10 cellular contexts compared by ENCODE assay signal in genomic region chrX:2710496-2710895, GRCh38. TPM values are rescaled to one million over a fixed set of nuclear protein-coding genes. Genes with fewer than 3 reads are reported as not detected.
DNase-seq lines count a peak whose midpoint lies in the region; ATAC-seq and TF ChIP-seq lines count a peak whose summit lies in the region.
"Had no signal": no experiment of that assay in that cellular context is flagged by ENCODE, and none has a peak within 500 bp of the region (broad histone marks: within the 10 kb centered on the region; RNA-seq: fewer than 3 reads in every experiment).

No MANE protein-coding gene starts in this region.

- H3T11ph ChIP-seq in H9 (ENCODE audit: low read length): no peak overlapping the region

- H3K14ac ChIP-seq in H9 (ENCODE audit: insufficient read depth, low read length): no peak overlapping the region

- H3K4me1 ChIP-seq in H9 (ENCODE audit: insufficient read depth, low read length): peaks cover 15% of the 10 kb centered on the region; the same call in 1 of the 2 replicates

- no peak overlapping the region for H2BK20ac ChIP-seq in H9 (ENCODE audit: low read depth, low read length, poor library complexity, severe bottlenecking)

- DNase-seq in H9 (no peak), fibroblast of villous mesenchyme (ENCODE audit: low read depth) (no peak), EL (no peak)
- peak; percentile 54 for DNase-seq in activated CD4-positive, alpha-beta T cell treated with anti-CD3 and anti-CD28 coated beads for 48 hours
- DNase-seq in stimulated activated CD4-positive, alpha-beta T cell treated with anti-CD3 and anti-CD28 coated beads, Interleukin-1b, Interleukin-23, amount 100 ng/mL, for 48 hours: peak; percentile 64
- DNase-seq: NCI-H524 had no signal

- H2BK120ac ChIP-seq in H9 (ENCODE audit: low read depth, low read length, poor library complexity, severe bottlenecking): no peak overlapping the region

- no peak overlapping the region for H2AFZ ChIP-seq in H9 (ENCODE audit: low read length)

- H3K4me3 Mint-ChIP-seq in H9: no peak overlapping the region

- H3K56ac ChIP-seq in H9 (ENCODE audit: insufficient read length, low read depth, low read length): no peak overlapping the region

- H2AK5ac ChIP-seq in H9 (ENCODE audit: insufficient read length, low read length): no peak overlapping the region

- H4K91ac ChIP-seq in H9 (ENCODE audit: insufficient read length, low read depth, low read length): no peak overlapping the region

- H3K4me2 ChIP-seq in H9 (ENCODE audit: insufficient read depth, insufficient read length, low read length): no peak overlapping the region

- TF ChIP-seq CTCF in H9 (conservative IDR thresholded peaks at IDR 0.05) (no peak), fibroblast of villous mesenchyme (IDR thresholded peaks at IDR 0.05; ENCODE audit: insufficient read depth, low read depth, low read length) (no peak)

- WGBS in H9 (ENCODE audit: extremely low coverage, insufficient read length, low lambda C conversion rate): no CpG with 5 or more reads among the region's 5 CpGs

- no peak overlapping the region for H3K23ac ChIP-seq in H9 (ENCODE audit: insufficient read length, low read depth, low read length)

- no peaks in the 10 kb centered on the region for H3K9me3 ChIP-seq in H9 (ENCODE audit: control insufficient read depth, low read depth, low read length)

- H3K27me3 ChIP-seq in H9 (ENCODE audit: insufficient read depth, low read length): no peaks in the 10 kb centered on the region

- H3K9me3 Mint-ChIP-seq in H9: no peaks in the 10 kb centered on the region; a peak in 2 of 5 replicates

- H3K79me1 ChIP-seq in H9 (ENCODE audit: insufficient read depth, low read depth, low read length, poor library complexity, severe bottlenecking): no peaks in the 10 kb centered on the region

- no peak overlapping the region for H2BK15ac ChIP-seq in H9 (ENCODE audit: low read depth, low read length)

- H2BK5ac ChIP-seq in H9 (ENCODE audit: insufficient read length, low read length): no peak overlapping the region

- no peaks in the 10 kb centered on the region; the same call in 1 of the 2 replicates for H3K27me3 Mint-ChIP-seq in H9 (ENCODE audit: low read depth)

- no peaks in the 10 kb centered on the region for H4K20me1 ChIP-seq in H9 (ENCODE audit: control insufficient read depth, insufficient read depth, insufficient read length)

- no peak overlapping the region for H4K8ac ChIP-seq in H9 (replicated peaks; ENCODE audit: insufficient read length, low read depth, low read length)

- peak overlapping the region; percentile 49 to 93 (median 87); a peak in 6 of 7 replicates for H3K27ac Mint-ChIP-seq in H9

- H3K4me3 ChIP-seq in fibroblast of villous mesenchyme (ENCODE audit: low read depth, low read length): peak overlapping the region; percentile 46

- no peaks in the 10 kb centered on the region for H3K23me2 ChIP-seq in H9 (ENCODE audit: insufficient read length, low read depth, low read length, poor library complexity, severe bottlenecking)

- H3K27ac ChIP-seq in H9 (ENCODE audit: insufficient read length, low read depth, low read length): no peak overlapping the region

- H3K4ac ChIP-seq in H9 (ENCODE audit: low read depth, low read length): no peak overlapping the region

- H3K4me1 Mint-ChIP-seq in H9: peaks cover 39 to 44% of the 10 kb centered on the region in 2 experiments

- peaks cover 7 to 13% (median 8%) of the 10 kb centered on the region in 3 experiments; a peak in 5 of 7 replicates for H3K36me3 Mint-ChIP-seq in H9 (ENCODE audit: insufficient read depth in 1 of 3, low read depth in 3 of 3)

- H3K79me2 ChIP-seq in H9 (ENCODE audit: insufficient read depth, low read length): no peaks in the 10 kb centered on the region

- no peak overlapping the region for H4K5ac ChIP-seq in H9 (ENCODE audit: insufficient read length, low read depth, low read length)

- no peak overlapping the region for H3K18ac ChIP-seq in H9 (ENCODE audit: insufficient read length, low read depth, low read length)

- ATAC-seq in GM21360 (IDR thresholded peaks at IDR 0.05; ENCODE audit: unreplicated experiment) (no peak), HG03159 (IDR thresholded peaks at IDR 0.05; ENCODE audit: unreplicated experiment) (no peak), GM19035 (IDR thresholded peaks at IDR 0.05; ENCODE audit: unreplicated experiment) (no peak)

- H2BK12ac ChIP-seq in H9 (ENCODE audit: insufficient read length, low read depth, low read length): no peak overlapping the region

- no peak overlapping the region for H3K9ac ChIP-seq in H9 (ENCODE audit: extremely low read depth, insufficient read length, low read length)

RNA-seq across cellular contexts. Expression of gene CD99, which starts 19.4 kb away (rescaled TPM):
- total RNA-seq in H9 (2021) (92.1 and 92.4 TPM in 2 replicates), fibroblast of villous mesenchyme (268 and 386 TPM in 2 replicates)

RNA-seq across cellular contexts. Expression of gene XG, which starts 41.3 kb away (rescaled TPM):
- total RNA-seq in H9 (2021) (1.1 and 1.7 TPM in 2 replicates), fibroblast of villous mesenchyme (0.97 and 4.7 TPM in 2 replicates)
- total RNA-seq: glomerular endothelial cell had no signal

Comparison
In these comparisons a context has a peak if more than half of its experiments do, and no peak if none do; other contexts are left out.
1. DNase-seq: peak in activated CD4-positive, alpha-beta T cell treated with anti-CD3 and anti-CD28 coated beads for 48 hours (single experiment) and stimulated activated CD4-positive, alpha-beta T cell treated with anti-CD3 and anti-CD28 coated beads, Interleukin-1b, Interleukin-23, amount 100 ng/mL, for 48 hours (single experiment); none in H9 (single experiment), fibroblast of villous mesenchyme (single experiment) and EL (single experiment).